In the genomic region with DNA sequence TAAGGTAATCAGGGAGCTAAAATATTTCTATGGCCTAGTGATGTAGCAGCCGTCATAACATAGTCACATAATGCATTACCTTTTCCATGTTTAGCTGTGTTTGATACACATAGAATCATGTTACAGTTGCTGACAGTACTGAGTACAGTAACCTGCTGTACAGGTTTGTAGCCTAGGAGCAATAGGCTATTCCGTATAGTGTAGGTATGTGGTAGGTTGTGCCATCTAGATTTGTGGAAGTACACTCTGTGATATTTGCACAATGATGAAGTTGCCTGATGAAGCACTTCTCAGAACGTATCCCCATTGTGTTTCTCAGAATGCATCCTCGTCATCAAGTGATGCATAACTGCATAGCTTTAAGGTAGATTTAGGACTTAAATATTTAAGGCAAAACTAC, we compare ENCODE assay signal across 27 cellular contexts.
"Had no signal": no experiment of that assay in that cellular context is flagged by ENCODE, and none has a peak within 500 bp of the region (broad histone marks: within the 10 kb centered on the region; RNA-seq: fewer than 3 reads in every experiment).

No MANE protein-coding gene starts in this region.

- H3K27ac ChIP-seq: esophagus squamous epithelium, lower lobe of right lung, prostate gland, right atrium auricular region, suprapubic skin, transverse colon, upper lobe of right lung, uterus had no signal

- FAIRE-seq: endometrium, frontal cortex had no signal

- ATAC-seq: effector memory CD8-positive, alpha-beta T cell; left ventricle myocardium superior; naive thymus-derived CD8-positive, alpha-beta T cell; sciatic nerve; stimulated activated naive CD8-positive, alpha-beta T cell treated with anti-CD3 and anti-CD28 coated beads, Interleukin-15, amount 100 ng/mL, for 72 hours; upper lobe of right lung had no signal

- DNase-seq: cortex of kidney; effector memory CD8-positive, alpha-beta T cell; esophagus squamous epithelium; hypothalamus; immature natural killer cell; islet precursor cell; left ventricle myocardium superior; lower lobe of right lung; naive thymus-derived CD8-positive, alpha-beta T cell; nephron progenitor cell; nucleus accumbens; stimulated activated CD4-positive, alpha-beta T cell treated with anti-CD3 and anti-CD28 coated beads, Interleukin-12 subunit alpha, Interleukin-12 subunit beta, amount 100 ng/mL, for 4 hours; stimulated activated CD4-positive, alpha-beta T cell treated with anti-CD3 and anti-CD28 coated beads, Interleukin-1b, Interleukin-23, amount 100 ng/mL, for 48 hours; stimulated activated CD4-positive, alpha-beta T cell treated with anti-CD3 and anti-CD28 coated beads, Interleukin-4, amount 100 ng/mL, for 1 hour; stimulated activated CD8-positive, alpha-beta memory T cell treated with anti-CD3 and anti-CD28 coated beads, Interleukin-4, amount 100 ng/mL, for 48 hours; stimulated activated naive CD4-positive, alpha-beta T cell; stimulated activated naive CD8-positive, alpha-beta T cell treated with anti-CD3 and anti-CD28 coated beads, Interleukin-15, amount 100 ng/mL, for 72 hours; transverse colon; upper lobe of right lung; uterus had no signal

- H3K4me3 ChIP-seq: esophagus squamous epithelium, lower lobe of right lung, prostate gland, right atrium auricular region, smooth muscle cell, suprapubic skin, transverse colon, upper lobe of right lung, uterus had no signal
